Comparison of ENCODE assay signal across 1 cellular context in genomic region chr7:116211006-116211912, GRCh38.
TF ChIP-seq lines count a peak whose summit lies in the region.

No MANE protein-coding gene starts in this region.

TF ChIP-seq in HEK293, 187 proteins besides CTCF, POLR2A, EP300 and RAD21 (continued from another document and continues in another):
- TF ChIP-seq ZBTB10 (tag by site-specific recombination; IDR thresholded peaks at IDR 0.05), result no peak
- no peak for TF ChIP-seq ZNF426 (tag by site-specific recombination; IDR thresholded peaks at IDR 0.05)
- no peak for TF ChIP-seq ZNF626 (tag by site-specific recombination; IDR thresholded peaks at IDR 0.05)
- TF ChIP-seq ZNF596 (tag by site-specific recombination; IDR thresholded peaks at IDR 0.05), result 0 out of 2 replicates have a peak, but pooled peaks have one; percentile 11
- TF ChIP-seq ZNF837 (tag by site-specific recombination; IDR thresholded peaks at IDR 0.05), result no peak
- TF ChIP-seq ZNF701 (tag by site-specific recombination; IDR thresholded peaks at IDR 0.05), result no peak
- TF ChIP-seq ZNF629 (tag by site-specific recombination; IDR thresholded peaks at IDR 0.05), result peak; percentile 96
- no peak for TF ChIP-seq ZSCAN16 (tag by site-specific recombination; IDR thresholded peaks at IDR 0.05)
- TF ChIP-seq GLIS2 (tag by site-specific recombination; IDR thresholded peaks at IDR 0.05), result no peak
- no peak for TF ChIP-seq ZNF677 (tag by site-specific recombination; IDR thresholded peaks at IDR 0.05)
- TF ChIP-seq ZBTB21 (tag by site-specific recombination; IDR thresholded peaks at IDR 0.05), result peak; percentile 79
- TF ChIP-seq ZNF112 (tag by site-specific recombination; IDR thresholded peaks at IDR 0.05), result no peak
- TF ChIP-seq SP3 (tag by site-specific recombination; IDR thresholded peaks at IDR 0.05), result peak; percentile 40
- no peak for TF ChIP-seq GLI2 (tag by site-specific recombination; IDR thresholded peaks at IDR 0.05; ENCODE audit: borderline replicate concordance, low read depth)
- TF ChIP-seq ZNF394 (tag by site-specific recombination; IDR thresholded peaks at IDR 0.05; ENCODE audit: borderline replicate concordance), result peak; percentile 39; the same call in 1 of the 2 replicates
- TF ChIP-seq SP2 (tag by site-specific recombination; IDR thresholded peaks at IDR 0.05), result peak; percentile 42
- TF ChIP-seq KLF9 (tag by site-specific recombination; IDR thresholded peaks at IDR 0.05; ENCODE audit: low read depth), result peak; percentile 35
- TF ChIP-seq GFI1B (tag by site-specific recombination; IDR thresholded peaks at IDR 0.05), result no peak
- no peak for TF ChIP-seq ZNF211 (tag by site-specific recombination; IDR thresholded peaks at IDR 0.05; ENCODE audit: low read depth)
- peak; percentile 76; the same call in 1 of the 2 replicates for TF ChIP-seq ZNF223 (tag by site-specific recombination; IDR thresholded peaks at IDR 0.05)
- peak; percentile 81 for TF ChIP-seq FEZF1 (tag by site-specific recombination; IDR thresholded peaks at IDR 0.05)
- TF ChIP-seq ZNF302 (tag by site-specific recombination; IDR thresholded peaks at IDR 0.05; ENCODE audit: low read depth), result no peak
- TF ChIP-seq ZNF670 (tag by site-specific recombination; IDR thresholded peaks at IDR 0.05; ENCODE audit: low read depth), result no peak
- TF ChIP-seq ZNF248 (tag by site-specific recombination; IDR thresholded peaks at IDR 0.05), result no peak
- no peak for TF ChIP-seq ZNF645 (tag by site-specific recombination; IDR thresholded peaks at IDR 0.05)
- TF ChIP-seq ZNF518A (tag by site-specific recombination; conservative IDR thresholded peaks at IDR 0.05; ENCODE audit: low read depth), result no peak; the same call in 1 of the 2 replicates
- TF ChIP-seq ZNF433 (tag by site-specific recombination; IDR thresholded peaks at IDR 0.05; ENCODE audit: low read depth), result no peak
- TF ChIP-seq ATF2 (tag by site-specific recombination; IDR thresholded peaks at IDR 0.05; ENCODE audit: low read depth), result peak; percentile 80
- TF ChIP-seq OSR2 (tag by site-specific recombination; IDR thresholded peaks at IDR 0.05), result peak; percentile 64; the same call in 1 of the 2 replicates
- TF ChIP-seq ZNF26 (tag by site-specific recombination; IDR thresholded peaks at IDR 0.05), result no peak
- TF ChIP-seq PRDM6 (tag by site-specific recombination; IDR thresholded peaks at IDR 0.05), result peak; percentile 99
- TF ChIP-seq ZFP41 (tag by site-specific recombination; IDR thresholded peaks at IDR 0.05; ENCODE audit: borderline replicate concordance), result no peak
- no peak for TF ChIP-seq ZNF202 (tag by site-specific recombination; IDR thresholded peaks at IDR 0.05; ENCODE audit: borderline replicate concordance)
- no peak for TF ChIP-seq PRDM2 (tag by site-specific recombination; IDR thresholded peaks at IDR 0.05; ENCODE audit: borderline replicate concordance)
- no peak for TF ChIP-seq ZNF311 (tag by site-specific recombination; IDR thresholded peaks at IDR 0.05; ENCODE audit: borderline replicate concordance)
- TF ChIP-seq ZNF555 (tag by site-specific recombination; conservative IDR thresholded peaks at IDR 0.05), result no peak
- no peak for TF ChIP-seq ZNF148 (tag by site-specific recombination; IDR thresholded peaks at IDR 0.05; ENCODE audit: borderline replicate concordance)
